In the genomic region with DNA sequence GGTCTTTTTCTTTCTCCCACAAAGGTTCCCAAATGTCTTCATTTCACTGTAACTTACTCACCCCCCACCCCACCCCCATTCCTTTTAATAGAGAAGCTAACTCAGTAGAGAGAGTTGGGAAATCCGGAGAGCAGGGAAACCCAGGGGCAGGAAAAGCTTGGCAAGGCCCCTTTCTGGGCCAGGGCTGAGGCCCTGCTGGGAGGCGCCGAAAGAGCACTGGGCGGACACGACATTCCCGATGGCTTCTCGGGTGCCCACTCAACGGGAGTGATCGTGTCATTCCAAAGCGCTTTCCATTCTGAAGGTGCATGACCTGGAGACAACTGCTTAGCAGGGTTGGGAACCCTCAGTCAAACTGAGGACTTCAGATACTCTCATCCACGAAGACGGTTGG, we compare ENCODE assay signal across 8 cellular contexts. TPM values are rescaled to one million over a fixed set of nuclear protein-coding genes. Genes with fewer than 3 reads are reported as not detected.
DNase-seq lines count a peak whose midpoint lies in the region; ATAC-seq and TF ChIP-seq lines count a peak whose summit lies in the region.

No MANE protein-coding gene starts in this region.

- H3K4me1 ChIP-seq in iPS-20b (ENCODE audit: insufficient read depth, low read length): no peaks in the 10 kb centered on the region; the same call in 1 of the 2 replicates
- H3K4me1 ChIP-seq in tibial nerve: peaks cover 0 to 54% (median 34%) of the 10 kb centered on the region in 4 donors

- POLR2A ChIA-PET in activated CD4-positive, alpha-beta memory T cell treated with anti-CD3 and anti-CD28 coated beads, Interleukin-2, amount 10 ng/mL, durations not matched to agents 7 days and 5 days (lab: Charles Lee): interaction anchor here (1.0 to 15.9 kb wide), 18 partner anchors 8 to 396 kb away, joined by 3 to 309 read pairs (median 10); a partner anchor contains a TSS

- in situ Hi-C loops in GM13977 (cut with MboI; ENCODE audit: low pct_unique_long_range_greater_than_20kb, low sequenced_read_pairs, unreplicated experiment): no loop called here

- peak overlapping the region; percentile 94; the same call in 1 of the 2 replicates for H3K9ac ChIP-seq in iPS-20b (ENCODE audit: low read depth, low read length)

- H3K27me3 Mint-ChIP-seq in activated T-cell treated with anti-CD3 and anti-CD28 coated beads, Interleukin-2, amount 50 U/mL, for 72 hours (ENCODE audit: low read depth): no peaks in the 10 kb centered on the region
- H3K27me3 Mint-ChIP-seq in activated CD4-positive, alpha-beta memory T cell treated with anti-CD3 and anti-CD28 coated beads, Interleukin-2, amount 10 ng/mL, durations not matched to agents 7 days and 5 days: no peaks in the 10 kb centered on the region

- H3K4me3 Mint-ChIP-seq in activated T-cell treated with anti-CD3 and anti-CD28 coated beads, Interleukin-2, amount 50 U/mL, for 72 hours: peak overlapping the region; percentile 91 to 94
- H3K4me3 Mint-ChIP-seq in activated CD4-positive, alpha-beta memory T cell treated with anti-CD3 and anti-CD28 coated beads, Interleukin-2, amount 10 ng/mL, durations not matched to agents 7 days and 5 days: peak overlapping the region; percentile 98

- no peak for TF ChIP-seq POLR2A in tibial nerve (IDR thresholded peaks at IDR 0.05)

- H3K36me3 ChIP-seq in iPS-20b (ENCODE audit: insufficient read depth, low read depth, low read length) (peaks cover 41% of the 10 kb centered on the region), tibial nerve (peaks cover 0 to 40% (median 11%) of the 10 kb centered on the region in 3 donors)

- H3K4me3 ChIP-seq in iPS-20b (ENCODE audit: low read length) (peak overlapping the region; percentile 98), tibial nerve (peak overlapping the region; percentile 69 to 92 (median 89))

- no peak for ATAC-seq in activated T-cell treated with anti-CD3 and anti-CD28 coated beads, Interleukin-2, amount 50 U/mL, for 72 hours (replicated peaks in 1 of 2)

- H3K4me1 Mint-ChIP-seq in activated T-cell treated with anti-CD3 and anti-CD28 coated beads, Interleukin-2, amount 50 U/mL, for 72 hours (ENCODE audit: low read depth): peaks cover 59% of the 10 kb centered on the region
- peaks cover 56% of the 10 kb centered on the region for H3K4me1 Mint-ChIP-seq in activated CD4-positive, alpha-beta memory T cell treated with anti-CD3 and anti-CD28 coated beads, Interleukin-2, amount 10 ng/mL, durations not matched to agents 7 days and 5 days

- no peaks in the 10 kb centered on the region for H3K9me3 ChIP-seq in iPS-20b (ENCODE audit: insufficient read depth, low read depth, low read length)
- no peaks in the 10 kb centered on the region for H3K9me3 ChIP-seq in tibial nerve

- TF ChIP-seq CTCF in tibial nerve (IDR thresholded peaks at IDR 0.05): no peak
- no peak for TF ChIP-seq CTCF in GM13977 (IDR thresholded peaks at IDR 0.05; ENCODE audit: extremely low read depth, insufficient read depth, missing control alignments)

- DNase-seq in activated T-cell treated with anti-CD3 and anti-CD28 coated beads, Interleukin-2, amount 50 U/mL, for 72 hours: no peak
- no peak for DNase-seq in activated T-cell treated with anti-CD3 and anti-CD28 coated beads, Interleukin-2, amount 50 U/mL, for 1 hour
- DNase-seq in activated CD4-positive, alpha-beta memory T cell treated with anti-CD3 and anti-CD28 coated beads, Interleukin-2, amount 10 ng/mL, durations not matched to agents 7 days and 5 days: no peak
- DNase-seq in tibial nerve (ENCODE audit: low spot score in 2 of 2) (no peak), T1000 (lab: John Stamatoyannopoulos, UW) (no peak), GM13977 (ENCODE audit: low spot score) (no peak), COR-L47 (lab: John Stamatoyannopoulos, UW) (no peak)

- H3K27me3 ChIP-seq in iPS-20b (ENCODE audit: insufficient read depth, low read length) (no peaks in the 10 kb centered on the region), tibial nerve (no peaks in the 10 kb centered on the region)

- H3K36me3 Mint-ChIP-seq in activated T-cell treated with anti-CD3 and anti-CD28 coated beads, Interleukin-2, amount 50 U/mL, for 72 hours (ENCODE audit: insufficient read depth in 2 of 2): peaks cover 8 to 19% of the 10 kb centered on the region in 2 donors
- H3K36me3 Mint-ChIP-seq in activated CD4-positive, alpha-beta memory T cell treated with anti-CD3 and anti-CD28 coated beads, Interleukin-2, amount 10 ng/mL, durations not matched to agents 7 days and 5 days (ENCODE audit: low read depth): peaks cover 44% of the 10 kb centered on the region

- no peak overlapping the region for H3K27ac ChIP-seq in iPS-20b (ENCODE audit: low read length)
- H3K27ac ChIP-seq in tibial nerve: peak overlapping the region in 3 of 4 donors; percentile 99 to 100 (median 100)

- peak overlapping the region; percentile 94 for H3K27ac Mint-ChIP-seq in activated T-cell treated with anti-CD3 and anti-CD28 coated beads, Interleukin-2, amount 50 U/mL, for 72 hours
- peak overlapping the region; percentile 98 for H3K27ac Mint-ChIP-seq in activated CD4-positive, alpha-beta memory T cell treated with anti-CD3 and anti-CD28 coated beads, Interleukin-2, amount 10 ng/mL, durations not matched to agents 7 days and 5 days

- CTCF ChIA-PET in activated CD4-positive, alpha-beta memory T cell treated with anti-CD3 and anti-CD28 coated beads, Interleukin-2, amount 10 ng/mL, durations not matched to agents 7 days and 5 days (lab: Charles Lee): interaction anchor here (0.6 to 9.4 kb wide), 5 partner anchors 9 to 334 kb away, joined by 3 to 117 read pairs (median 7); a partner anchor contains a TSS

- WGBS in tibial nerve, 2 donors: 59 to 68% methylated on average over 12 of the region's 12 CpGs

- H3K9me3 Mint-ChIP-seq in activated T-cell treated with anti-CD3 and anti-CD28 coated beads, Interleukin-2, amount 50 U/mL, for 72 hours: no peaks in the 10 kb centered on the region
- no peaks in the 10 kb centered on the region for H3K9me3 Mint-ChIP-seq in activated CD4-positive, alpha-beta memory T cell treated with anti-CD3 and anti-CD28 coated beads, Interleukin-2, amount 10 ng/mL, durations not matched to agents 7 days and 5 days

- no peak for TF ChIP-seq EP300 in tibial nerve (IDR thresholded peaks at IDR 0.05)

RNA-seq across cellular contexts. Expression of a gene that starts 1.6 kb away (rescaled TPM):
- total RNA-seq in activated T-cell treated with anti-CD3 and anti-CD28 coated beads, Interleukin-2, amount 50 U/mL, for 72 hours: 10 to 100 TPM; 24.8 to 29.8 TPM
- 10 to 100 TPM; 21.6 to 24.5 TPM for total RNA-seq in activated CD4-positive, alpha-beta memory T cell treated with anti-CD3 and anti-CD28 coated beads, Interleukin-2, amount 10 ng/mL, durations not matched to agents 7 days and 5 days
- 10 to 100 TPM; 35.7 to 48.6 (median 43.8) TPM for total RNA-seq in tibial nerve

RNA-seq across cellular contexts. Expression of a gene that starts 2.0 kb away (rescaled TPM):
- total RNA-seq in activated T-cell treated with anti-CD3 and anti-CD28 coated beads, Interleukin-2, amount 50 U/mL, for 72 hours: 10 to 100 TPM; 31.9 to 35.1 TPM
- 100 to 1,000 TPM in 1 of 2 experiments, 10 to 100 TPM in 1; 98.1 to 108 TPM for total RNA-seq in activated CD4-positive, alpha-beta memory T cell treated with anti-CD3 and anti-CD28 coated beads, Interleukin-2, amount 10 ng/mL, durations not matched to agents 7 days and 5 days
- total RNA-seq in tibial nerve: 100 to 1,000 TPM; 116 to 122 (median 118) TPM

RNA-seq across cellular contexts. Expression of a gene that starts 9.3 kb away (rescaled TPM):
- 100 to 1,000 TPM; 490 to 562 TPM for total RNA-seq in activated T-cell treated with anti-CD3 and anti-CD28 coated beads, Interleukin-2, amount 50 U/mL, for 72 hours
- total RNA-seq in activated CD4-positive, alpha-beta memory T cell treated with anti-CD3 and anti-CD28 coated beads, Interleukin-2, amount 10 ng/mL, durations not matched to agents 7 days and 5 days: 100 to 1,000 TPM; 131 to 133 TPM
- 100 to 1,000 TPM; 108 to 156 (median 128) TPM for total RNA-seq in tibial nerve

RNA-seq across cellular contexts. Expression of a gene that starts 12.7 kb away (rescaled TPM):
- total RNA-seq in activated T-cell treated with anti-CD3 and anti-CD28 coated beads, Interleukin-2, amount 50 U/mL, for 72 hours: 100 to 1,000 TPM; 145 to 159 TPM
- total RNA-seq in activated CD4-positive, alpha-beta memory T cell treated with anti-CD3 and anti-CD28 coated beads, Interleukin-2, amount 10 ng/mL, durations not matched to agents 7 days and 5 days: 100 to 1,000 TPM; 135 to 148 TPM
- total RNA-seq in tibial nerve: 100 to 1,000 TPM in 3 of 4 donors, 10 to 100 TPM in 1; 95.3 to 138 (median 117) TPM

RNA-seq across cellular contexts. Expression of a gene that starts 29.9 kb away (rescaled TPM):
- total RNA-seq in activated T-cell treated with anti-CD3 and anti-CD28 coated beads, Interleukin-2, amount 50 U/mL, for 72 hours: 10 to 100 TPM; 42.0 to 45.7 TPM
- 10 to 100 TPM; 48.4 to 49.9 TPM for total RNA-seq in activated CD4-positive, alpha-beta memory T cell treated with anti-CD3 and anti-CD28 coated beads, Interleukin-2, amount 10 ng/mL, durations not matched to agents 7 days and 5 days
- total RNA-seq in tibial nerve: 10 to 100 TPM; 76.4 to 99.0 (median 88.8) TPM
